In genomic region chr9:128648206-128648605, GRCh38 we compare ENCODE assay signal across 8 cellular contexts. TPM values are rescaled to one million over a fixed set of nuclear protein-coding genes. Genes with fewer than 3 reads are reported as not detected.
DNase-seq lines count a peak whose midpoint lies in the region; ATAC-seq and TF ChIP-seq lines count a peak whose summit lies in the region.
"Not testable (repeated sequence)": the region's sequence is repeated elsewhere in the genome, so short reads cannot be mapped to it uniquely, and the experiment has no call there.

No MANE protein-coding gene starts in this region.

- H3K36me3 ChIP-seq in RWPE2 (ENCODE audit: low read depth); cardiac muscle cell; osteoblast (ENCODE audit: insufficient read depth, low read length): not testable (repeated sequence)

- H3K9me3 ChIP-seq in RWPE2 (ENCODE audit: severe bottlenecking); cardiac muscle cell (ENCODE audit: low read depth); osteoblast (ENCODE audit: low read depth, low read length): not testable (repeated sequence)

- peak; percentile 48; the same call in 2 of the 3 replicates for ATAC-seq in RWPE2 (ENCODE audit: low read depth)

- H2AFZ ChIP-seq in osteoblast (ENCODE audit: low read length) = not testable (repeated sequence)

- not testable (repeated sequence) for TF ChIP-seq CTCF in RWPE2 (IDR thresholded peaks at IDR 0.05; ENCODE audit: poor library complexity, severe bottlenecking)
- peak; percentile 15 for TF ChIP-seq CTCF in astrocyte of the spinal cord (IDR thresholded peaks at IDR 0.05; ENCODE audit: low read depth, low read length)
- peak; percentile 25 for TF ChIP-seq CTCF in cardiac muscle cell (IDR thresholded peaks at IDR 0.05; ENCODE audit: low read depth, low read length)
- peak; percentile 20 for TF ChIP-seq CTCF in osteoblast (IDR thresholded peaks at IDR 0.05; ENCODE audit: extremely low read depth, low read depth, low read length)

- H3K79me2 ChIP-seq in osteoblast (ENCODE audit: insufficient read depth, low read length) = not testable (repeated sequence)

- not testable (repeated sequence) for H3K27me3 ChIP-seq in RWPE2 (ENCODE audit: insufficient read depth, poor library complexity, severe bottlenecking); cardiac muscle cell; osteoblast (ENCODE audit: insufficient read depth, low read length)

- H4K20me1 ChIP-seq in osteoblast (ENCODE audit: insufficient read depth, low read length) = not testable (repeated sequence)

- not testable (repeated sequence) for H3K27ac ChIP-seq in RWPE2 (ENCODE audit: poor library complexity, severe bottlenecking); cardiac muscle cell; osteoblast (ENCODE audit: low read depth, low read length)

- H3K4me1 ChIP-seq in RWPE2 (ENCODE audit: insufficient read depth, poor library complexity, severe bottlenecking); cardiac muscle cell (ENCODE audit: low read depth); osteoblast (ENCODE audit: insufficient read depth, low read length): not testable (repeated sequence)

- DNase-seq in CD1c-positive myeloid dendritic cell (ENCODE audit: extremely low spot score) (peak; percentile 70), HT-29 (ENCODE audit: low spot score) (peak; percentile 47), cardiac muscle cell (ENCODE audit: low read depth in 1 of 2, low spot score in 1 of 2) (peak in 1 of 2 donors; percentile 61), osteoblast (ENCODE audit: insufficient read length, low spot score, missing footprints) (peak; percentile 63)
- DNase-seq in RWPE2 (ENCODE audit: low spot score); astrocyte of the spinal cord (ENCODE audit: low read depth, low spot score): not testable (repeated sequence)
- DNase-seq in activated CD8-positive, alpha-beta memory T cell treated with anti-CD3 and anti-CD28 coated beads for 24 hours = peak; percentile 86
- peak; percentile 32 to 51 for DNase-seq in stimulated activated CD8-positive, alpha-beta memory T cell treated with anti-CD3 and anti-CD28 coated beads, Interleukin-4, amount 100 ng/mL, for 1 hour (ENCODE audit: low read depth in 2 of 2, low spot score in 1 of 2)

- H3K4me3 ChIP-seq in RWPE2 (ENCODE audit: severe bottlenecking); astrocyte of the spinal cord (ENCODE audit: low read depth, low read length); cardiac muscle cell; osteoblast (ENCODE audit: insufficient read depth, low read length): not testable (repeated sequence)

- in situ Hi-C loops in astrocyte of the spinal cord (cut with HindIII; ENCODE audit: low sequenced_read_pairs) = not testable (repeated sequence)

- H3K4me2 ChIP-seq in osteoblast (ENCODE audit: insufficient read depth, low read length) = not testable (repeated sequence)

RNA-seq across cellular contexts. Expression of gene DYNC2I2, which starts 8.4 kb away (rescaled TPM):
- total RNA-seq in HT-29 (2014; rRNA removed; shearing (Covaris generic)) = 437 and 467 TPM in 2 replicates
- total RNA-seq in cardiac muscle cell (77.2 and 94.9 TPM in 2 replicates), osteoblast (51.3 and 52.1 TPM in 2 replicates)
- polyA plus RNA-seq in cardiac muscle cell = 81.7 and 119 TPM in 2 replicates

RNA-seq across cellular contexts. Expression of gene SET, which starts 40.8 kb away (rescaled TPM):
- total RNA-seq in HT-29 (2014; rRNA removed; shearing (Covaris generic)) = 403 and 420 TPM in 2 replicates
- total RNA-seq in cardiac muscle cell (335 and 481 TPM in 2 replicates), osteoblast (365 and 397 TPM in 2 replicates)
- polyA plus RNA-seq in cardiac muscle cell = 227 and 262 TPM in 2 replicates

RNA-seq across cellular contexts. Expression of gene PKN3, which starts 54.1 kb away (rescaled TPM):
- total RNA-seq in HT-29 (2014; rRNA removed; shearing (Covaris generic)) = 17.9 and 18.7 TPM in 2 replicates
- total RNA-seq in cardiac muscle cell = 13.8 and 17.9 TPM in 2 replicates
- polyA plus RNA-seq in cardiac muscle cell = 13.4 and 13.5 TPM in 2 replicates
- 3.5 and 4.3 TPM in 2 replicates for total RNA-seq in osteoblast
